ENCODE assay signal across 23 cellular contexts in the genomic region with DNA sequence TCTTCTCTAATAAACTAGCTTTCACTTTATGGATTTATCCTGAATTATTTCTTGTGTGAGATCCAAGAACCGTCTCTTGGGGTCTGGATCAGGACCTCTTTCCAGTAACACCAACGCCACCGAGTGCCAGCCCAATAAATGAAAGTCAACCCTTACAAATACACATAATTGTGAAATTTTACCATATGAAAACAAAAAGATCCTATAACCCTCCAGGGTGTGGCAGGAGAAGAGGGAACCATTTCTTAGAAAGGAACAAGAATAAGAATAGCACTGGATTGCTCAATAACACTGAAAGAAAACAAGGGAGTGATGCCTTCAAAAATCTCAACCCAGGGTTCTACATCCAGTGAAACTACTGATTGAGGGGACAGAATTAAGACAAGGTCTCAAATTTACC. TPM values are rescaled to one million over a fixed set of nuclear protein-coding genes. Genes with fewer than 3 reads are reported as not detected.
DNase-seq lines count a peak whose midpoint lies in the region; ATAC-seq and TF ChIP-seq lines count a peak whose summit lies in the region.
"Had no signal": no experiment of that assay in that cellular context is flagged by ENCODE, and none has a peak within 500 bp of the region (broad histone marks: within the 10 kb centered on the region; RNA-seq: fewer than 3 reads in every experiment).

No MANE protein-coding gene starts in this region.

- no peak overlapping the region for H3K4me3 ChIP-seq in right atrium auricular region
- no peak overlapping the region for H3K4me3 ChIP-seq in fibroblast of mammary gland (ENCODE audit: control insufficient read depth, low read depth, low read length)
- H3K4me3 ChIP-seq in aorta (ENCODE audit: low read length in 2 of 2) = no peak overlapping the region
- no peak overlapping the region for H3K4me3 ChIP-seq in effector memory CD4-positive, alpha-beta T cell (ENCODE audit: insufficient read depth, low read depth, low read length, poor library complexity, severe bottlenecking)
- no peak overlapping the region for H3K4me3 ChIP-seq in coronary artery
- H3K4me3 ChIP-seq: ascending aorta, MG63, smooth muscle cell, testis had no signal

- TF ChIP-seq CTCF in right atrium auricular region (IDR thresholded peaks at IDR 0.05) = no peak
- TF ChIP-seq CTCF in fibroblast of mammary gland (conservative IDR thresholded peaks at IDR 0.05; ENCODE audit: control insufficient read depth, insufficient read depth, low read depth, low read length) = no peak
- no peak for TF ChIP-seq CTCF in coronary artery (IDR thresholded peaks at IDR 0.05)

- WGBS in aorta, 2 donors = 83 to 87% methylated on average over 3 of the region's 3 CpGs

- intact Hi-C loops in Right ventricle myocardium inferior (cut with DNase I) (no loop called here), aorta (cut with DNase I) (no loop called here)

- H3K36me3 ChIP-seq in right atrium auricular region (peaks cover 2% of the 10 kb centered on the region), aorta (ENCODE audit: control insufficient read depth in 1 of 2, insufficient read depth in 2 of 2, low read length in 1 of 2) (no peaks in the 10 kb centered on the region)
- H3K36me3 ChIP-seq in effector memory CD4-positive, alpha-beta T cell (ENCODE audit: control insufficient read depth, insufficient read depth, low read length) = peaks cover 4% of the 10 kb centered on the region

- ATAC-seq in Right ventricle myocardium inferior (peak; percentile 68), aorta (ENCODE audit: low FRiP score) (peak; percentile 67)

- H3K9me3 ChIP-seq in right atrium auricular region = no peaks in the 10 kb centered on the region
- no peaks in the 10 kb centered on the region for H3K9me3 ChIP-seq in aorta (ENCODE audit: control insufficient read depth, low read length)
- no peaks in the 10 kb centered on the region for H3K9me3 ChIP-seq in effector memory CD4-positive, alpha-beta T cell (ENCODE audit: control insufficient read depth, low read length)
- H3K9me3 ChIP-seq: ascending aorta, MG63, testis had no signal

- DNase-seq in Right ventricle myocardium inferior (ENCODE audit: missing footprints) = no peak
- DNase-seq in right atrium auricular region (ENCODE audit: low spot score) = no peak
- peak; percentile 36 for DNase-seq in OCI-M1 (lab: John Stamatoyannopoulos, UW)
- peak; percentile 22 for DNase-seq in fibroblast of mammary gland (ENCODE audit: low read depth)
- no peak for DNase-seq in aorta
- DNase-seq in SW480 (ENCODE audit: low spot score) = no peak
- no peak for DNase-seq in effector memory CD4-positive, alpha-beta T cell
- DNase-seq in coronary artery (ENCODE audit: low spot score) = no peak
- DNase-seq: activated gamma-delta T cell treated with Interleukin-2 at 50 U/mL for 16 hours; CD4-positive, CD25-positive, alpha-beta regulatory T cell; DMS79 treated with DMSO at 0.1 percent for 48 hours; kidney; MG63; NCI-H1930; SHP77; stimulated activated CD4-positive, alpha-beta T cell treated with anti-CD3 and anti-CD28 coated beads, Interleukin-4, amount 100 ng/mL, for 4 hours; testis had no signal

- H3K27me3 ChIP-seq in right atrium auricular region = no peaks in the 10 kb centered on the region
- H3K27me3 ChIP-seq in aorta (ENCODE audit: control insufficient read depth in 1 of 2, insufficient read depth in 2 of 2, low read length in 1 of 2) = no peaks in the 10 kb centered on the region
- no peaks in the 10 kb centered on the region for H3K27me3 ChIP-seq in effector memory CD4-positive, alpha-beta T cell (replicated peaks; ENCODE audit: control insufficient read depth, insufficient read depth, low read length, poor library complexity, severe bottlenecking)
- H3K27me3 ChIP-seq: ascending aorta, MG63, testis had no signal

- peaks cover 0 to 9% of the 10 kb centered on the region in 2 donors for H3K4me1 ChIP-seq in right atrium auricular region
- H3K4me1 ChIP-seq in aorta (ENCODE audit: control insufficient read depth in 1 of 2, insufficient read depth in 2 of 2, low read length in 2 of 2) = peaks cover 0 to 10% of the 10 kb centered on the region in 2 donors
- no peaks in the 10 kb centered on the region for H3K4me1 ChIP-seq in effector memory CD4-positive, alpha-beta T cell (ENCODE audit: control insufficient read depth, insufficient read depth, low read length, poor library complexity, severe bottlenecking)

- H3K27ac ChIP-seq in right atrium auricular region (no peak overlapping the region), aorta (ENCODE audit: low read depth in 1 of 2, low read length in 2 of 2) (no peak overlapping the region), coronary artery (peak overlapping the region in 1 of 2 donors; percentile 32)
- H3K27ac ChIP-seq in effector memory CD4-positive, alpha-beta T cell (ENCODE audit: insufficient read depth, low read length, poor library complexity, severe bottlenecking) = no peak overlapping the region
- H3K27ac ChIP-seq: ascending aorta, testis had no signal

RNA-seq across cellular contexts. Expression of gene ACKR4, which starts 51.6 kb away (rescaled TPM):
- total RNA-seq in Right ventricle myocardium inferior (2.8 TPM), right atrium auricular region (1 to 10 TPM; 3.9 to 7.9 TPM), aorta (10 to 100 TPM; 15.5 to 18.3 TPM)
- polyA plus RNA-seq in aorta = 10 to 100 TPM; 12.9 to 24.3 TPM
- total RNA-seq: A673; activated CD8-positive, alpha-beta memory T cell treated with anti-CD3 and anti-CD28 coated beads for 36 hours; cerebellum; progenitor cell of endocrine pancreas; smooth muscle cell had no signal
- polyA plus RNA-seq: smooth muscle cell had no signal

Comparison
In these comparisons a context has a peak if more than half of its experiments do, and no peak if none do; other contexts are left out.
1. DNase-seq: peak in OCI-M1 (single experiment) and fibroblast of mammary gland (single experiment); none in Right ventricle myocardium inferior (single experiment), right atrium auricular region (single experiment), aorta (0 of 2), SW480 (single experiment), effector memory CD4-positive, alpha-beta T cell (0 of 3) and coronary artery (single experiment).